ENCODE assay signal across 8 cellular contexts in genomic region chr7:43905209-43905946, GRCh38. TPM values are rescaled to one million over a fixed set of nuclear protein-coding genes. Genes with fewer than 3 reads are reported as not detected.
DNase-seq lines count a peak whose midpoint lies in the region; ATAC-seq and TF ChIP-seq lines count a peak whose summit lies in the region.

No MANE protein-coding gene starts in this region.

- H3K4me3 ChIP-seq in prostate gland = peak overlapping the region; percentile 70 to 72

- peak overlapping the region; percentile 91 for H3K27ac Mint-ChIP-seq in activated CD8-positive, alpha-beta memory T cell treated with anti-CD3 and anti-CD28 coated beads, Interleukin-2, amount 10 ng/mL, durations not matched to agents 7 days and 5 days
- H3K27ac Mint-ChIP-seq in activated CD4-positive, alpha-beta memory T cell treated with anti-CD3 and anti-CD28 coated beads, Interleukin-2, amount 10 ng/mL, durations not matched to agents 7 days and 5 days = peak overlapping the region; percentile 79
- H3K27ac Mint-ChIP-seq in glutamatergic neuron (ENCODE audit: unreplicated experiment) = peak overlapping the region; percentile 97

- peak overlapping the region; percentile 80 to 89 for H3K27ac ChIP-seq in prostate gland

- no peaks in the 10 kb centered on the region for H3K36me3 ChIP-seq in prostate gland

- H3K27me3 Mint-ChIP-seq in activated CD8-positive, alpha-beta memory T cell treated with anti-CD3 and anti-CD28 coated beads, Interleukin-2, amount 10 ng/mL, durations not matched to agents 7 days and 5 days = no peaks in the 10 kb centered on the region
- H3K27me3 Mint-ChIP-seq in activated CD4-positive, alpha-beta memory T cell treated with anti-CD3 and anti-CD28 coated beads, Interleukin-2, amount 10 ng/mL, durations not matched to agents 7 days and 5 days = no peaks in the 10 kb centered on the region
- peaks cover 3% of the 10 kb centered on the region for H3K27me3 Mint-ChIP-seq in glutamatergic neuron (ENCODE audit: unreplicated experiment)

- no peaks in the 10 kb centered on the region for H3K4me1 ChIP-seq in prostate gland (replicated peaks)

- peak overlapping the region; percentile 87 for H3K4me3 Mint-ChIP-seq in activated CD8-positive, alpha-beta memory T cell treated with anti-CD3 and anti-CD28 coated beads, Interleukin-2, amount 10 ng/mL, durations not matched to agents 7 days and 5 days
- H3K4me3 Mint-ChIP-seq in activated CD4-positive, alpha-beta memory T cell treated with anti-CD3 and anti-CD28 coated beads, Interleukin-2, amount 10 ng/mL, durations not matched to agents 7 days and 5 days = peak overlapping the region; percentile 88
- peak overlapping the region; percentile 96 for H3K4me3 Mint-ChIP-seq in glutamatergic neuron (ENCODE audit: unreplicated experiment)

- no peak for TF ChIP-seq POLR2A in prostate gland (IDR thresholded peaks at IDR 0.05)

- CTCF ChIA-PET in activated CD8-positive, alpha-beta memory T cell treated with anti-CD3 and anti-CD28 coated beads, Interleukin-2, amount 10 ng/mL, durations not matched to agents 7 days and 5 days (lab: Charles Lee) = interaction anchor here (1.0 to 2.4 kb wide), 3 partner anchors 10 to 36 kb away, joined by 3 to 8 read pairs (median 5); partner anchors contain the start of gene MRPS24
- CTCF ChIA-PET in activated CD4-positive, alpha-beta memory T cell treated with anti-CD3 and anti-CD28 coated beads, Interleukin-2, amount 10 ng/mL, durations not matched to agents 7 days and 5 days (lab: Charles Lee) = interaction anchor here (0.6 kb wide), 1 partner anchor 629 kb away, joined by 3 read pairs; no protein-coding TSS in a partner anchor

- TF ChIP-seq CTCF in glutamatergic neuron (IDR thresholded peaks at IDR 0.05; ENCODE audit: partially characterized antibody, unreplicated experiment) (no peak), prostate gland (IDR thresholded peaks at IDR 0.05) (no peak), GM20000 (IDR thresholded peaks at IDR 0.05; ENCODE audit: extremely low read depth, missing control alignments) (no peak)

- H3K9me3 Mint-ChIP-seq in activated CD8-positive, alpha-beta memory T cell treated with anti-CD3 and anti-CD28 coated beads, Interleukin-2, amount 10 ng/mL, durations not matched to agents 7 days and 5 days (ENCODE audit: low read depth) = no peaks in the 10 kb centered on the region
- no peaks in the 10 kb centered on the region for H3K9me3 Mint-ChIP-seq in activated CD4-positive, alpha-beta memory T cell treated with anti-CD3 and anti-CD28 coated beads, Interleukin-2, amount 10 ng/mL, durations not matched to agents 7 days and 5 days
- H3K9me3 Mint-ChIP-seq in glutamatergic neuron (ENCODE audit: unreplicated experiment) = peaks cover 5% of the 10 kb centered on the region

- no peak for ATAC-seq in activated CD8-positive, alpha-beta memory T cell treated with anti-CD3 and anti-CD28 coated beads, Interleukin-2, amount 10 ng/mL, durations not matched to agents 7 days and 5 days
- no peak for ATAC-seq in GM21737 (IDR thresholded peaks at IDR 0.05; ENCODE audit: unreplicated experiment)

- intact Hi-C loops in prostate gland (cut with DNase I) = no loop called here

- POLR2A ChIA-PET in activated CD4-positive, alpha-beta memory T cell treated with anti-CD3 and anti-CD28 coated beads, Interleukin-2, amount 10 ng/mL, durations not matched to agents 7 days and 5 days (lab: Charles Lee) = no interaction called here

- H3K27me3 ChIP-seq in prostate gland (replicated peaks; ENCODE audit: insufficient read depth) = no peaks in the 10 kb centered on the region

- H3K36me3 Mint-ChIP-seq in activated CD8-positive, alpha-beta memory T cell treated with anti-CD3 and anti-CD28 coated beads, Interleukin-2, amount 10 ng/mL, durations not matched to agents 7 days and 5 days = peaks cover 10% of the 10 kb centered on the region
- H3K36me3 Mint-ChIP-seq in activated CD4-positive, alpha-beta memory T cell treated with anti-CD3 and anti-CD28 coated beads, Interleukin-2, amount 10 ng/mL, durations not matched to agents 7 days and 5 days (ENCODE audit: low read depth) = no peaks in the 10 kb centered on the region
- H3K36me3 Mint-ChIP-seq in glutamatergic neuron (ENCODE audit: unreplicated experiment) = no peaks in the 10 kb centered on the region

- H3K4me1 Mint-ChIP-seq in activated CD8-positive, alpha-beta memory T cell treated with anti-CD3 and anti-CD28 coated beads, Interleukin-2, amount 10 ng/mL, durations not matched to agents 7 days and 5 days = peaks cover 23% of the 10 kb centered on the region
- peaks cover 24% of the 10 kb centered on the region for H3K4me1 Mint-ChIP-seq in activated CD4-positive, alpha-beta memory T cell treated with anti-CD3 and anti-CD28 coated beads, Interleukin-2, amount 10 ng/mL, durations not matched to agents 7 days and 5 days
- peaks cover 8% of the 10 kb centered on the region for H3K4me1 Mint-ChIP-seq in glutamatergic neuron (ENCODE audit: low read depth, unreplicated experiment)

- DNase-seq in activated CD8-positive, alpha-beta memory T cell treated with anti-CD3 and anti-CD28 coated beads, Interleukin-2, amount 10 ng/mL, durations not matched to agents 7 days and 5 days = no peak
- DNase-seq in activated CD8-positive, alpha-beta memory T cell treated with anti-CD3 and anti-CD28 coated beads, Interleukin-2, amount 50 U/mL, for 4 hours = no peak
- no peak for DNase-seq in activated CD4-positive, alpha-beta memory T cell treated with anti-CD3 and anti-CD28 coated beads, Interleukin-2, amount 10 ng/mL, durations not matched to agents 7 days and 5 days
- no peak for DNase-seq in glutamatergic neuron
- no peak for DNase-seq in prostate gland (ENCODE audit: low spot score)
- no peak for DNase-seq in GM20000 (ENCODE audit: low spot score)
- DNase-seq in NCI-H146 (lab: John Stamatoyannopoulos, UW) = no peak

- no peaks in the 10 kb centered on the region for H3K9me3 ChIP-seq in prostate gland

- 21% methylated on average over 8 of the region's 8 CpGs for WGBS in prostate gland

RNA-seq across cellular contexts. Expression of gene URGCP, which starts 1.0 kb away (rescaled TPM):
- total RNA-seq in activated CD8-positive, alpha-beta memory T cell treated with anti-CD3 and anti-CD28 coated beads, Interleukin-2, amount 10 ng/mL, durations not matched to agents 7 days and 5 days = 10 to 100 TPM; 24.3 to 26.4 TPM
- total RNA-seq in activated CD4-positive, alpha-beta memory T cell treated with anti-CD3 and anti-CD28 coated beads, Interleukin-2, amount 10 ng/mL, durations not matched to agents 7 days and 5 days = 10 to 100 TPM; 19.8 to 20.1 TPM
- total RNA-seq in glutamatergic neuron (ENCODE audit: unreplicated experiment) (17.8 TPM), prostate gland (10 to 100 TPM; 22.2 to 30.8 TPM)

RNA-seq across cellular contexts. Expression of gene UBE2D4, which starts 20.9 kb away (rescaled TPM):
- 1 to 10 TPM; 7.2 to 7.6 TPM for total RNA-seq in activated CD8-positive, alpha-beta memory T cell treated with anti-CD3 and anti-CD28 coated beads, Interleukin-2, amount 10 ng/mL, durations not matched to agents 7 days and 5 days
- total RNA-seq in activated CD4-positive, alpha-beta memory T cell treated with anti-CD3 and anti-CD28 coated beads, Interleukin-2, amount 10 ng/mL, durations not matched to agents 7 days and 5 days = 1 to 10 TPM; 5.3 to 6.8 TPM
- total RNA-seq in glutamatergic neuron (ENCODE audit: unreplicated experiment) = 10.1 TPM
- 10 to 100 TPM; 17.3 to 22.0 TPM for total RNA-seq in prostate gland

RNA-seq across cellular contexts. Expression of gene MRPS24, which starts 36.1 kb away (rescaled TPM):
- 10 to 100 TPM; 75.3 to 96.2 TPM for total RNA-seq in activated CD8-positive, alpha-beta memory T cell treated with anti-CD3 and anti-CD28 coated beads, Interleukin-2, amount 10 ng/mL, durations not matched to agents 7 days and 5 days
- 10 to 100 TPM; 74.6 to 76.5 TPM for total RNA-seq in activated CD4-positive, alpha-beta memory T cell treated with anti-CD3 and anti-CD28 coated beads, Interleukin-2, amount 10 ng/mL, durations not matched to agents 7 days and 5 days
- total RNA-seq in glutamatergic neuron (ENCODE audit: unreplicated experiment) = 60.8 TPM
- total RNA-seq in prostate gland = 100 to 1,000 TPM in 1 of 2 donors, 10 to 100 TPM in 1; 92.7 to 131 TPM
